In genomic region chr20:25532015-25532751, GRCh38 we compare ENCODE assay signal across 12 cellular contexts. TPM values are rescaled to one million over a fixed set of nuclear protein-coding genes. Genes with fewer than 3 reads are reported as not detected.
DNase-seq lines count a peak whose midpoint lies in the region; ATAC-seq and TF ChIP-seq lines count a peak whose summit lies in the region.
"Had no signal": no experiment of that assay in that cellular context is flagged by ENCODE, and none has a peak within 500 bp of the region (broad histone marks: within the 10 kb centered on the region; RNA-seq: fewer than 3 reads in every experiment).

No MANE protein-coding gene starts in this region.

- H3K4me3 Mint-ChIP-seq in WTC11 (no peak overlapping the region), glutamatergic neuron (ENCODE audit: unreplicated experiment) (peak overlapping the region; percentile 32), chondrocyte (ENCODE audit: unreplicated experiment) (no peak overlapping the region)

- peak; percentile 93 for ATAC-seq in WTC11
- no peak for ATAC-seq in HG02678 (IDR thresholded peaks at IDR 0.05; ENCODE audit: unreplicated experiment)
- ATAC-seq: left colon had no signal

- H3K27me3 Mint-ChIP-seq in WTC11 (ENCODE audit: low read depth), result peaks cover 3% of the 10 kb centered on the region; the same call in 1 of the 2 replicates
- H3K27me3 Mint-ChIP-seq in glutamatergic neuron (ENCODE audit: unreplicated experiment), result peaks cover 1% of the 10 kb centered on the region
- H3K27me3 Mint-ChIP-seq in chondrocyte (ENCODE audit: low read depth), result no peaks in the 10 kb centered on the region

- H3K9me3 Mint-ChIP-seq in WTC11 (peaks cover 24% of the 10 kb centered on the region), glutamatergic neuron (ENCODE audit: unreplicated experiment) (peaks cover 4% of the 10 kb centered on the region), chondrocyte (ENCODE audit: low read depth) (no peaks in the 10 kb centered on the region)

- CTCF ChIA-PET in WTC11 (lab: Charles Lee), result interaction anchor here (0.7 to 2.0 kb wide), 13 partner anchors 9 to 692 kb away, joined by 3 to 35 read pairs (median 5); partner anchors contain the start of genes NINL and PYGB

- TF ChIP-seq CTCF in WTC11 (IDR thresholded peaks at IDR 0.05) (no peak), glutamatergic neuron (IDR thresholded peaks at IDR 0.05; ENCODE audit: partially characterized antibody, unreplicated experiment) (peak; percentile 27), chondrocyte (IDR thresholded peaks at IDR 0.05) (no peak)

- POLR2A ChIA-PET in WTC11 (lab: Charles Lee), result interaction anchor here (0.6 to 1.0 kb wide), 3 partner anchors 8 to 86 kb away, joined by 3 to 6 read pairs (median 4); no protein-coding TSS in a partner anchor

- H3K27ac Mint-ChIP-seq in WTC11, result peak overlapping the region; percentile 46
- H3K27ac Mint-ChIP-seq in glutamatergic neuron (ENCODE audit: unreplicated experiment), result peak overlapping the region; percentile 90
- no peak overlapping the region for H3K27ac Mint-ChIP-seq in chondrocyte (ENCODE audit: unreplicated experiment)

- DNase-seq in C1 segment of cervical spinal cord (lab: John Stamatoyannopoulos, UW) (peak in 11 of 14 donors; percentile 29 to 76 (median 62)), WTC11 (ENCODE audit: low spot score) (peak; percentile 55), glutamatergic neuron (peak; percentile 66), occipital lobe (lab: John Stamatoyannopoulos, UW) (peak; percentile 12), NCI-H1048 (lab: John Stamatoyannopoulos, UW) (no peak), chondrocyte (ENCODE audit: low spot score) (no peak), NCI-H128 (lab: John Stamatoyannopoulos, UW; ENCODE audit: unreplicated experiment) (no peak)
- DNase-seq: activated CD4-positive, alpha-beta T cell treated with anti-CD3 and anti-CD28 coated beads, Interleukin-2, amount 50 U/mL, for 48 hours; activated naive CD4-positive, alpha-beta T cell; left colon; NCI-H510A had no signal

- peaks cover 29% of the 10 kb centered on the region for H3K36me3 Mint-ChIP-seq in WTC11
- no peaks in the 10 kb centered on the region for H3K36me3 Mint-ChIP-seq in glutamatergic neuron (ENCODE audit: unreplicated experiment)
- peaks cover 1% of the 10 kb centered on the region for H3K36me3 Mint-ChIP-seq in chondrocyte (ENCODE audit: low read depth)

- H3K4me1 Mint-ChIP-seq in WTC11 (peaks cover 34% of the 10 kb centered on the region), glutamatergic neuron (ENCODE audit: low read depth, unreplicated experiment) (peaks cover 51% of the 10 kb centered on the region), chondrocyte (ENCODE audit: low read depth) (peaks cover 13% of the 10 kb centered on the region)

TF ChIP-seq in WTC11, 78 proteins besides CTCF, POLR2A, EP300 and RAD21:
- TF ChIP-seq, protein P1, sequence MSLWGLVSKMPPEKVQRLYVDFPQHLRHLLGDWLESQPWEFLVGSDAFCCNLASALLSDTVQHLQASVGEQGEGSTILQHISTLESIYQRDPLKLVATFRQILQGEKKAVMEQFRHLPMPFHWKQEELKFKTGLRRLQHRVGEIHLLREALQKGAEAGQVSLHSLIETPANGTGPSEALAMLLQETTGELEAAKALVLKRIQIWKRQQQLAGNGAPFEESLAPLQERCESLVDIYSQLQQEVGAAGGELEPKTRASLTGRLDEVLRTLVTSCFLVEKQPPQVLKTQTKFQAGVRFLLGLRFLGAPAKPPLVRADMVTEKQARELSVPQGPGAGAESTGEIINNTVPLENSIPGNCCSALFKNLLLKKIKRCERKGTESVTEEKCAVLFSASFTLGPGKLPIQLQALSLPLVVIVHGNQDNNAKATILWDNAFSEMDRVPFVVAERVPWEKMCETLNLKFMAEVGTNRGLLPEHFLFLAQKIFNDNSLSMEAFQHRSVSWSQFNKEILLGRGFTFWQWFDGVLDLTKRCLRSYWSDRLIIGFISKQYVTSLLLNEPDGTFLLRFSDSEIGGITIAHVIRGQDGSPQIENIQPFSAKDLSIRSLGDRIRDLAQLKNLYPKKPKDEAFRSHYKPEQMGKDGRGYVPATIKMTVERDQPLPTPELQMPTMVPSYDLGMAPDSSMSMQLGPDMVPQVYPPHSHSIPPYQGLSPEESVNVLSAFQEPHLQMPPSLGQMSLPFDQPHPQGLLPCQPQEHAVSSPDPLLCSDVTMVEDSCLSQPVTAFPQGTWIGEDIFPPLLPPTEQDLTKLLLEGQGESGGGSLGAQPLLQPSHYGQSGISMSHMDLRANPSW (CRISPR knock-in tag; conservative IDR thresholded peaks at IDR 0.05; ENCODE audit: low read depth), result no peak
- no peak for TF ChIP-seq RORB (CRISPR knock-in tag; IDR thresholded peaks at IDR 0.05)
- 0 out of 2 replicates have a peak, but pooled peaks have one; percentile 42 for TF ChIP-seq ZNF121 (CRISPR knock-in tag; IDR thresholded peaks at IDR 0.05)
- TF ChIP-seq, protein P2, sequence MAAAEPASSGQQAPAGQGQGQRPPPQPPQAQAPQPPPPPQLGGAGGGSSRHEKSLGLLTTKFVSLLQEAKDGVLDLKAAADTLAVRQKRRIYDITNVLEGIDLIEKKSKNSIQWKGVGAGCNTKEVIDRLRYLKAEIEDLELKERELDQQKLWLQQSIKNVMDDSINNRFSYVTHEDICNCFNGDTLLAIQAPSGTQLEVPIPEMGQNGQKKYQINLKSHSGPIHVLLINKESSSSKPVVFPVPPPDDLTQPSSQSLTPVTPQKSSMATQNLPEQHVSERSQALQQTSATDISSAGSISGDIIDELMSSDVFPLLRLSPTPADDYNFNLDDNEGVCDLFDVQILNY (CRISPR knock-in tag; IDR thresholded peaks at IDR 0.05), result no peak

RNA-seq across cellular contexts. Expression of gene NINL, which starts 53.1 kb away (rescaled TPM):
- total RNA-seq in WTC11 (2021) (34.4 to 36.3 TPM (median 36.0 TPM) in 3 replicates), glutamatergic neuron (ENCODE audit: unreplicated experiment) (86.8 TPM), occipital lobe (18.4 TPM), chondrocyte (10.6 to 12.3 TPM (median 10.7 TPM) in 3 replicates)

Comparison
In these comparisons a context has a peak if more than half of its experiments do, and no peak if none do; other contexts are left out.
1. DNase-seq: peak in C1 segment of cervical spinal cord (11 of 14), WTC11 (single experiment), glutamatergic neuron (single experiment) and occipital lobe (single experiment); none in NCI-H1048 (single experiment), chondrocyte (single experiment) and NCI-H128 (single experiment).